ENCODE assay signal across 10 cellular contexts in the genomic region with DNA sequence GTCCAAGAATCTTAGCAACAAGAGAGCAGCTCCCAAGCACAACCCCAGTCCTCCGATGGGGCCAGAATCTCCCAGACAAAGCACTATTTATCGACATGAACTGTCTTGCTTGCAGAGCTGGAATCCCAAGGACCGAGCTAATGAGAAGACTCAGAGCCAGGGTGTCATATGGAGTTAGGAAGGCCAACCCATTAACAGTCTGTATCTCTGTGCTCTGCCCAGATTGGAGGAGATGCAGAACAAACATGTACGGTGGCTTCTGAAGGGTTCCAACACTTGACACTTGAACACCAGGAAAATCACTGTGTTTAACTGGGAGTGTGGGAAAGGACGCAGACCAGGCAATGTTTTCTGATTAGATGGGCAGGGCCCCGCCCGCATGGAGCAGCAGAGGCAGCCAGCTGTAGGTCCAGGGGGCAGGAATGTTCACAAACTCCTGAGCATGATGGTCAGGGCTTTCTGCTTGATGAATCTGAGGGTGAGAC. TPM values are rescaled to one million over a fixed set of nuclear protein-coding genes. Genes with fewer than 3 reads are reported as not detected.
DNase-seq lines count a peak whose midpoint lies in the region; ATAC-seq, FAIRE-seq and TF ChIP-seq lines count a peak whose summit lies in the region.
"Had no signal": no experiment of that assay in that cellular context is flagged by ENCODE, and none has a peak within 500 bp of the region (broad histone marks: within the 10 kb centered on the region; RNA-seq: fewer than 3 reads in every experiment).

No MANE protein-coding gene starts in this region.

- ATAC-seq in HG03175 (IDR thresholded peaks at IDR 0.05; ENCODE audit: unreplicated experiment) = no peak

- no peaks in the 10 kb centered on the region for H3K27me3 Mint-ChIP-seq in endothelial cell (ENCODE audit: unreplicated experiment)

- H3K27me3 ChIP-seq in ascending aorta (no peaks in the 10 kb centered on the region), left ventricle myocardium inferior (ENCODE audit: low read depth) (no peaks in the 10 kb centered on the region), small intestine (ENCODE audit: control insufficient read depth in 2 of 2, insufficient read depth in 2 of 2, low read length in 2 of 2) (no peaks in the 10 kb centered on the region)

- peak; percentile 39 for DNase-seq in NCI-H1092 treated with DMSO at 0.1 percent for 48 hours (lab: John Stamatoyannopoulos, UW)
- no peak for DNase-seq in ascending aorta (ENCODE audit: low spot score in 2 of 2)
- DNase-seq in left ventricle myocardium inferior = no peak
- peak; percentile 62 for DNase-seq in small intestine
- DNase-seq in endothelial cell (ENCODE audit: low spot score) = no peak
- no peak for DNase-seq in NCI-H226
- DNase-seq in NCI-H2029 treated with DMSO at 0.1 percent for 48 hours (lab: John Stamatoyannopoulos, UW) = no peak
- DNase-seq: T-helper 2 cell had no signal

- no peak overlapping the region for H3K4me3 Mint-ChIP-seq in endothelial cell (ENCODE audit: unreplicated experiment)
- H3K4me3 Mint-ChIP-seq: activated naive CD4-positive, alpha-beta T cell treated with anti-CD3 and anti-CD28 coated beads, Interleukin-2, amount 50 U/mL, for 24 hours had no signal

- no peaks in the 10 kb centered on the region for H3K9me3 Mint-ChIP-seq in endothelial cell (ENCODE audit: unreplicated experiment)
- H3K9me3 Mint-ChIP-seq: activated naive CD4-positive, alpha-beta T cell treated with anti-CD3 and anti-CD28 coated beads, Interleukin-2, amount 50 U/mL, for 24 hours had no signal

- 7 to 34% (median 29%) methylated on average over 7 of the region's 7 CpGs for WGBS in small intestine, 3 donors

- no peaks in the 10 kb centered on the region for H3K4me1 Mint-ChIP-seq in endothelial cell (ENCODE audit: unreplicated experiment)
- H3K4me1 Mint-ChIP-seq: activated naive CD4-positive, alpha-beta T cell treated with anti-CD3 and anti-CD28 coated beads, Interleukin-2, amount 50 U/mL, for 24 hours had no signal

- H3K4me3 ChIP-seq in ascending aorta = no peak overlapping the region
- H3K4me3 ChIP-seq in left ventricle myocardium inferior = no peak overlapping the region
- H3K4me3 ChIP-seq in small intestine (ENCODE audit: low read depth in 1 of 2, low read length in 2 of 2) = no peak overlapping the region

- H3K36me3 ChIP-seq in ascending aorta (no peaks in the 10 kb centered on the region), left ventricle myocardium inferior (no peaks in the 10 kb centered on the region), small intestine (ENCODE audit: control insufficient read depth in 2 of 2, insufficient read depth in 2 of 2, low read length in 2 of 2) (no peaks in the 10 kb centered on the region)

- H3K27ac ChIP-seq in ascending aorta (peak overlapping the region; percentile 90 to 97), left ventricle myocardium inferior (replicated peaks) (peak overlapping the region; percentile 64), small intestine (ENCODE audit: low read depth in 1 of 2, low read length in 1 of 2) (peak overlapping the region in 1 of 2 donors; percentile 36)

- FAIRE-seq in small intestine (lab: Jason Lieb, UNC) = no peak

- H3K9me3 ChIP-seq in ascending aorta (no peaks in the 10 kb centered on the region), left ventricle myocardium inferior (replicated peaks) (no peaks in the 10 kb centered on the region), small intestine (ENCODE audit: control insufficient read depth, low read depth) (no peaks in the 10 kb centered on the region)

- H3K36me3 Mint-ChIP-seq in endothelial cell (ENCODE audit: low read depth, unreplicated experiment) = no peaks in the 10 kb centered on the region
- H3K36me3 Mint-ChIP-seq: activated naive CD4-positive, alpha-beta T cell treated with anti-CD3 and anti-CD28 coated beads, Interleukin-2, amount 50 U/mL, for 24 hours had no signal

- no peak overlapping the region for H3K27ac Mint-ChIP-seq in endothelial cell (ENCODE audit: unreplicated experiment)
- H3K27ac Mint-ChIP-seq: activated naive CD4-positive, alpha-beta T cell treated with anti-CD3 and anti-CD28 coated beads, Interleukin-2, amount 50 U/mL, for 24 hours had no signal

- intact Hi-C loops in ascending aorta (cut with DNase I) (no loop called here), left ventricle myocardium inferior (cut with micrococcal nuclease) (no loop called here)

- TF ChIP-seq CTCF in ascending aorta (IDR thresholded peaks at IDR 0.05) (no peak), left ventricle myocardium inferior (IDR thresholded peaks at IDR 0.05; ENCODE audit: borderline replicate concordance) (no peak), endothelial cell (IDR thresholded peaks at IDR 0.05; ENCODE audit: unreplicated experiment) (no peak)

- H3K4me1 ChIP-seq in ascending aorta = peaks cover 24 to 51% of the 10 kb centered on the region in 2 donors
- H3K4me1 ChIP-seq in left ventricle myocardium inferior = peaks cover 42% of the 10 kb centered on the region
- peaks cover 6 to 10% of the 10 kb centered on the region in 2 donors for H3K4me1 ChIP-seq in small intestine (ENCODE audit: control insufficient read depth in 2 of 2, insufficient read depth in 1 of 2, low read depth in 1 of 2, low read length in 1 of 2)

RNA-seq across cellular contexts. Expression of gene PPP1R3C, which starts 35.4 kb away (rescaled TPM):
- 2.0 TPM for total RNA-seq in ascending aorta
- 236 TPM for total RNA-seq in left ventricle myocardium inferior
- polyA plus RNA-seq in small intestine = 1 to 10 TPM in 2 of 3 donors, under 1 TPM in 1; 0.89 to 2.4 (median 1.9) TPM
- 0.31 TPM for total RNA-seq in endothelial cell (ENCODE audit: unreplicated experiment)

Comparison
In these comparisons a context has a peak if more than half of its experiments do, and no peak if none do; other contexts are left out.
1. DNase-seq: peak in NCI-H1092 treated with DMSO at 0.1 percent for 48 hours (single experiment) and small intestine (single experiment); none in ascending aorta (0 of 2), left ventricle myocardium inferior (single experiment), endothelial cell (single experiment), NCI-H226 (single experiment) and NCI-H2029 treated with DMSO at 0.1 percent for 48 hours (single experiment).
2. RNA of gene PPP1R3C, which starts 35.4 kb away (total RNA-seq): 236 TPM in left ventricle myocardium inferior (single experiment); 2.0 TPM in ascending aorta (single experiment) and 0.31 TPM in endothelial cell (single experiment); every median in the first group is over 10 times any median in the second.